ENCODE assay signal across 1 cellular context in the genomic region with DNA sequence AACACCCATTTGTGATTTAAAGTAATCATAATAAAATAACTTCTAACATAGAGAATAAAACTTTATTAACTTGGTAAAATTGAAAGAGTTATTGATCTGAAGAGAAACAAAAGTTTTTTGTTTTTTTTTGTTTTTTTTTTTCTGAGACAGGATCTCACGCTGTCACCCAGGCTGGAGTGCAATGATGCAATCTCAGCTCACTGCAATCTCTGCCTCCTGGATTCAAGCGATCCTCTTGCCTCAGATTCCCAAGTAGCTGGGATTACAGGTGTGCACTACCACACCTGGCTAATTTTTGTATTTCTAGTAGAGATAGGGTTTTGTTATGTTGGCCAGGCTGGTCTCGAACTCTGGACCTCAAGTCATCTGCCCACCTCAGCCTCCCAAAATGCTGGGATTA.
A peak's percentile ranks its signal among the peaks of the same experiment; 100 is the strongest.
TF ChIP-seq lines count a peak whose summit lies in the region.
"Not testable (repeated sequence)": the region's sequence is repeated elsewhere in the genome, so short reads cannot be mapped to it uniquely, and the experiment has no call there.

No MANE protein-coding gene starts in this region.

TF ChIP-seq in HepG2, 621 proteins besides CTCF, POLR2A, EP300 and RAD21:
- TF ChIP-seq, protein P1, sequence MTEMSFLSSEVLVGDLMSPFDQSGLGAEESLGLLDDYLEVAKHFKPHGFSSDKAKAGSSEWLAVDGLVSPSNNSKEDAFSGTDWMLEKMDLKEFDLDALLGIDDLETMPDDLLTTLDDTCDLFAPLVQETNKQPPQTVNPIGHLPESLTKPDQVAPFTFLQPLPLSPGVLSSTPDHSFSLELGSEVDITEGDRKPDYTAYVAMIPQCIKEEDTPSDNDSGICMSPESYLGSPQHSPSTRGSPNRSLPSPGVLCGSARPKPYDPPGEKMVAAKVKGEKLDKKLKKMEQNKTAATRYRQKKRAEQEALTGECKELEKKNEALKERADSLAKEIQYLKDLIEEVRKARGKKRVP (CRISPR knock-in tag; IDR thresholded peaks at IDR 0.05) = peak in 1 of 2 experiments; percentile 59; a peak in 1 of 4 replicates
- TF ChIP-seq CEBPB (IDR thresholded peaks at IDR 0.05; ENCODE audit: borderline replicate concordance, low read depth, low read length) (peak; percentile 50; the same call in 1 of the 2 replicates), CEBPG (CRISPR knock-in tag; IDR thresholded peaks at IDR 0.05) (peak; percentile 38; the same call in 1 of the 2 replicates), ATF7 (IDR thresholded peaks at IDR 0.05) (0 out of 2 replicates have a peak, but pooled peaks have one; percentile 26)
- not testable (repeated sequence) for TF ChIP-seq ATF7 (CRISPR knock-in tag; IDR thresholded peaks at IDR 0.05)
